20 cellular contexts compared by ENCODE assay signal in the genomic region with DNA sequence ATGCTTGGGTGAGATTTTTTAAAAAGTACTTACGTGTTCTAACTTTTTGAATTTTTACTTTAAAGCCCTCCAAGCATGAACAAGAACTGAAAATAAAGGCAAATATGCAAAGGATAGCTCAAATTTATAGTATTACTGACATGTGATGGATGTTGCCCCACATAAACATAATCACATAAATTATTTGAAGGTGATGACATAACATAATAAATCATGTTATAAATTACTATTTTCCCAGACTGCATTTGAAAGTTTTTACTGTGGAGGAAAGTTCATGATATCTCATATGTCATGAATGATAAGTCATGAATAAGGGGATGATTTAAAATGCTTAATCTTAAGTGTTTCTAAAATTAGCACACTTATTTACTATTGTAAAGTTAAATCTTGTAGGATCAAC.
A peak's percentile ranks its signal among the peaks of the same experiment; 100 is the strongest.
DNase-seq lines count a peak whose midpoint lies in the region; FAIRE-seq lines count a peak whose summit lies in the region.
"Had no signal": no experiment of that assay in that cellular context is flagged by ENCODE, and none has a peak within 500 bp of the region (broad histone marks: within the 10 kb centered on the region; RNA-seq: fewer than 3 reads in every experiment).

No MANE protein-coding gene starts in this region.

- H3K27ac ChIP-seq in small intestine (ENCODE audit: low read depth in 1 of 2, low read length in 1 of 2): no peak overlapping the region
- H3K27ac ChIP-seq: 22Rv1, BLaER1, C4-2B had no signal

- H3K9me3 ChIP-seq in small intestine (ENCODE audit: control insufficient read depth, low read depth): no peaks in the 10 kb centered on the region
- H3K9me3 ChIP-seq: BLaER1 had no signal

- no peaks in the 10 kb centered on the region for H3K27me3 ChIP-seq in small intestine (ENCODE audit: control insufficient read depth in 2 of 2, insufficient read depth in 2 of 2, low read length in 2 of 2)
- H3K27me3 ChIP-seq: BLaER1 had no signal

- no peaks in the 10 kb centered on the region for H3K4me1 ChIP-seq in small intestine (ENCODE audit: control insufficient read depth in 2 of 2, insufficient read depth in 1 of 2, low read depth in 1 of 2, low read length in 1 of 2)
- H3K4me1 ChIP-seq: BLaER1 had no signal

- 70 to 83% (median 77%) methylated on average over 1 of the region's 1 CpG for WGBS in small intestine, 3 donors

- H3K4me3 ChIP-seq in small intestine (ENCODE audit: low read depth in 1 of 2, low read length in 2 of 2): no peak overlapping the region
- H3K4me3 ChIP-seq: BLaER1, GM12878, GM23338 had no signal

- peak; percentile 19 for FAIRE-seq in small intestine (lab: Jason Lieb, UNC)
- FAIRE-seq: A204.1, D721Med, GM12878 had no signal

- H3K36me3 ChIP-seq in small intestine (ENCODE audit: control insufficient read depth in 2 of 2, insufficient read depth in 2 of 2, low read length in 2 of 2): no peaks in the 10 kb centered on the region
- H3K36me3 ChIP-seq: BLaER1 had no signal

- peak; percentile 6 for DNase-seq in NCI-H1105 treated with DMSO at 0.1 percent for 48 hours (lab: John Stamatoyannopoulos, UW)
- no peak for DNase-seq in NCI-H1105 (lab: John Stamatoyannopoulos, UW)
- DNase-seq in left kidney (ENCODE audit: low read depth, low spot score): peak; percentile 8
- no peak for DNase-seq in small intestine
- DNase-seq in NCI-H128 (lab: John Stamatoyannopoulos, UW; ENCODE audit: unreplicated experiment): no peak
- no peak for DNase-seq in NCI-H2029 (lab: John Stamatoyannopoulos, UW)
- DNase-seq: CD4-positive, CD25-positive, alpha-beta regulatory T cell; CD8-positive, alpha-beta T cell; DMS 273 treated with DMSO at 0.1 percent for 48 hours; DMS79; EL; GDM1; HCEC 1CT had no signal

Comparison
In these comparisons a context has a peak if more than half of its experiments do, and no peak if none do; other contexts are left out.
1. DNase-seq: peak in NCI-H1105 treated with DMSO at 0.1 percent for 48 hours (single experiment) and left kidney (single experiment); none in NCI-H1105 (single experiment), small intestine (single experiment), NCI-H128 (single experiment) and NCI-H2029 (single experiment).